Comparison of ENCODE assay signal across 25 cellular contexts in the genomic region with DNA sequence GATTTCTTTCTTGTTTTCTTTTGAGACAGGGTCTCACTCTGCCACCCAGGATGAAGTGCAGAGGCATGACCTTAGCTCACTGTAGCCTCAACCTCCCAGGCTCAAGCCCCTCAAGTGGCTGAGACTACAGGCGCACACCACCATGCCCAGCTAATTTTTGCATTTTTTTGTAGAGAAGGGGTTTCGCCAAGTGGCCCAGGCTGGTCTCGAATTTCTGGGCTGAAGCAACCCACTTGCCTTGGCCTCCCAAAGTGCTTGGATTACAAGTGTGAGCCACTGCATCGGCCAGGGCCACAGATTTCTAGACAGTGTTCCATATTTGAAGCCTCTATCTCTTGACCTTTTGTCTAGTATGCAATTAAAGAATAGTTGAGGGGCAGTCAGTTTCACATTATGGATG. TPM values are rescaled to one million over a fixed set of nuclear protein-coding genes. Genes with fewer than 3 reads are reported as not detected.
A peak's percentile ranks its signal among the peaks of the same experiment; 100 is the strongest.
DNase-seq lines count a peak whose midpoint lies in the region; ATAC-seq and TF ChIP-seq lines count a peak whose summit lies in the region.
"Had no signal": no experiment of that assay in that cellular context is flagged by ENCODE, and none has a peak within 500 bp of the region (broad histone marks: within the 10 kb centered on the region; RNA-seq: fewer than 3 reads in every experiment).

No MANE protein-coding gene starts in this region.

- H3K4me1 ChIP-seq in heart right ventricle (peaks cover 0 to 20% (median 6%) of the 10 kb centered on the region in 9 donors), transverse colon (no peaks in the 10 kb centered on the region)

- peaks cover 49% of the 10 kb centered on the region for H3K36me3 Mint-ChIP-seq in activated T-cell treated with anti-CD3 and anti-CD28 coated beads, Interleukin-2, amount 50 U/mL, for 24 hours (ENCODE audit: low read depth)
- H3K36me3 Mint-ChIP-seq in memory B cell, result peaks cover 19% of the 10 kb centered on the region

- in situ Hi-C loops in transverse colon (cut with MboI; ENCODE audit: low pct_ligation_motif_present in 1 of 4, low pct_unique_long_range_greater_than_20kb in 1 of 4, low sequenced_read_pairs in 3 of 4), result no loop called here

- H3K27me3 Mint-ChIP-seq in activated T-cell treated with anti-CD3 and anti-CD28 coated beads, Interleukin-2, amount 50 U/mL, for 24 hours, result no peaks in the 10 kb centered on the region
- no peaks in the 10 kb centered on the region for H3K27me3 Mint-ChIP-seq in memory B cell
- H3K27me3 Mint-ChIP-seq: B cell; CD8-positive, alpha-beta memory T cell had no signal

- no peaks in the 10 kb centered on the region for H3K9me3 Mint-ChIP-seq in activated T-cell treated with anti-CD3 and anti-CD28 coated beads, Interleukin-2, amount 50 U/mL, for 24 hours
- H3K9me3 Mint-ChIP-seq in memory B cell, result no peaks in the 10 kb centered on the region
- H3K9me3 Mint-ChIP-seq: CD8-positive, alpha-beta memory T cell had no signal

- H3K4me1 Mint-ChIP-seq in activated T-cell treated with anti-CD3 and anti-CD28 coated beads, Interleukin-2, amount 50 U/mL, for 24 hours (ENCODE audit: low read depth), result no peaks in the 10 kb centered on the region
- H3K4me1 Mint-ChIP-seq in memory B cell, result no peaks in the 10 kb centered on the region
- H3K4me1 Mint-ChIP-seq: B cell; CD8-positive, alpha-beta memory T cell had no signal

- no peaks in the 10 kb centered on the region for H3K9me3 ChIP-seq in heart right ventricle
- H3K9me3 ChIP-seq in transverse colon, result no peaks in the 10 kb centered on the region

- H3K27ac Mint-ChIP-seq in activated T-cell treated with anti-CD3 and anti-CD28 coated beads, Interleukin-2, amount 50 U/mL, for 24 hours, result peak overlapping the region; percentile 1
- peak overlapping the region; percentile 39 for H3K27ac Mint-ChIP-seq in memory B cell
- H3K27ac Mint-ChIP-seq: B cell had no signal

- no peak for TF ChIP-seq EP300 in transverse colon (IDR thresholded peaks at IDR 0.05; ENCODE audit: low read depth)

- peak; percentile 34 for ATAC-seq in left ventricle myocardium superior
- no peak for ATAC-seq in heart right ventricle
- no peak for ATAC-seq in memory B cell (ENCODE audit: low read depth)
- ATAC-seq: HCT116 had no signal

- H3K4me3 ChIP-seq in heart right ventricle (no peak overlapping the region), transverse colon (no peak overlapping the region)
- H3K4me3 ChIP-seq: PC-9 had no signal

- H3K36me3 ChIP-seq in heart right ventricle, result peaks cover 0 to 99% (median 53%) of the 10 kb centered on the region in 9 donors
- H3K36me3 ChIP-seq in transverse colon, result peaks cover 0 to 33% (median 12%) of the 10 kb centered on the region in 4 donors

- intact Hi-C loops in left ventricle myocardium superior (cut with micrococcal nuclease), result no loop called here
- intact Hi-C loops in heart right ventricle (cut with DNase I), result loop anchor here in 1 of 10 donors (10.0 kb wide), 1 partner anchor 295 kb away; no protein-coding TSS in a partner anchor
- intact Hi-C loops in transverse colon (cut with DNase I; ENCODE audit: low total_unique reads), result no loop called here

- 81% methylated on average over 4 of the region's 4 CpGs for WGBS in heart right ventricle, 2 donors
- 94% methylated on average over 4 of the region's 4 CpGs; no CpG with 5 or more reads in 1 of the 2 donors for WGBS in transverse colon (ENCODE audit: low coverage in 1 of 2), 2 donors

- no peak overlapping the region for H3K4me3 Mint-ChIP-seq in activated T-cell treated with anti-CD3 and anti-CD28 coated beads, Interleukin-2, amount 50 U/mL, for 24 hours
- no peak overlapping the region for H3K4me3 Mint-ChIP-seq in memory B cell
- H3K4me3 Mint-ChIP-seq: B cell; CD8-positive, alpha-beta memory T cell had no signal

- TF ChIP-seq POLR2A in transverse colon (IDR thresholded peaks at IDR 0.05), result no peak

- DNase-seq in activated T-cell treated with anti-CD3 and anti-CD28 coated beads, Interleukin-2, amount 50 U/mL, for 24 hours, result no peak
- no peak for DNase-seq in activated T-cell treated with anti-CD3 and anti-CD28 coated beads for 4 hours
- no peak for DNase-seq in left ventricle myocardium superior
- no peak for DNase-seq in heart right ventricle
- no peak for DNase-seq in memory B cell (ENCODE audit: low spot score in 2 of 2)
- peak; percentile 0 for DNase-seq in transverse colon
- DNase-seq in NCI-H2227 (lab: John Stamatoyannopoulos, UW; ENCODE audit: unreplicated experiment), result no peak
- DNase-seq in occipital lobe (lab: John Stamatoyannopoulos, UW), result no peak
- DNase-seq: CD8-positive, alpha-beta memory T cell; DMS79 treated with DMSO at 0.1 percent for 48 hours; GF-D8; IMR-90; NCI-H1048; NCI-H1417; NCI-H1694; NCI-H2029 treated with DMSO at 0.1 percent for 48 hours; NCI-H2227 treated with DMSO at 0.1 percent for 48 hours; NCI-H526 treated with DMSO at 0.1 percent for 48 hours; PC-9; SHP77 had no signal

- H3K27ac ChIP-seq in heart right ventricle (peak overlapping the region in 1 of 10 donors; percentile 15), transverse colon (no peak overlapping the region)
- H3K27ac ChIP-seq: 22Rv1, C4-2B, KMS-11, PC-9 had no signal

- TF ChIP-seq CTCF in heart right ventricle (IDR thresholded peaks at IDR 0.05) (no peak), transverse colon (IDR thresholded peaks at IDR 0.05) (no peak)

- H3K27me3 ChIP-seq in heart right ventricle (no peaks in the 10 kb centered on the region), transverse colon (no peaks in the 10 kb centered on the region)

RNA-seq across cellular contexts. Expression of a gene that starts 57.3 kb away (rescaled TPM):
- total RNA-seq in left ventricle myocardium superior, result 49.0 TPM
- total RNA-seq in heart right ventricle, result 10 to 100 TPM; 39.1 to 56.4 (median 45.3) TPM
- polyA plus RNA-seq in heart right ventricle, result 10 to 100 TPM; 31.2 to 42.7 TPM
- total RNA-seq in transverse colon, result 10 to 100 TPM; 31.0 to 52.3 (median 47.9) TPM
- total RNA-seq in occipital lobe, result 69.1 TPM
